9 cellular contexts compared by ENCODE assay signal in the genomic region with DNA sequence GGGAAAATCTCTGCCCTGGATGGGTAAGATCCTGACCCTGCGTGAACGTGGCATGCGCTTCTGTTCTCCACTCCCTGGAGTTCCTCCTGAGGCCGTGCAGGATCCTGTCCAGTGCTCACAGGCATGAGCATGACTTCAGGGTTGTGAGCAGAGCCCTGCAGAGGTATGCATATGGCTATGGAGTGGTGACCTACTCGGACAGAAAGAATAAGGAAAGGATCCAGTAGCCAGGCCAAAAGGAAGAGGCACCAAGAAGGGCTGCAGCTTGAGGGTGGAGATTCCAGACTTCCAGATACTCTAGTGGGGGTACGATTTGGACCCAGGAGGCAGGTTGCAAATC. TPM values are rescaled to one million over a fixed set of nuclear protein-coding genes. Genes with fewer than 3 reads are reported as not detected.
DNase-seq lines count a peak whose midpoint lies in the region; ATAC-seq and TF ChIP-seq lines count a peak whose summit lies in the region.
"Had no signal": no experiment of that assay in that cellular context is flagged by ENCODE, and none has a peak within 500 bp of the region (broad histone marks: within the 10 kb centered on the region; RNA-seq: fewer than 3 reads in every experiment).

No MANE protein-coding gene starts in this region.

- no peak overlapping the region for H3K23ac ChIP-seq in IMR-90 (ENCODE audit: low read depth, low read length)

- peak overlapping the region; percentile 21; the same call in 1 of the 2 replicates for H3K27ac ChIP-seq in 22Rv1
- H3K27ac ChIP-seq in IMR-90 (ENCODE audit: insufficient read depth, low read length), result no peak overlapping the region
- H3K27ac ChIP-seq in adrenal gland, result peak overlapping the region in 4 of 5 donors; percentile 35 to 76 (median 68)
- H3K27ac ChIP-seq in muscle layer of colon (ENCODE audit: low read depth, low read length), result peak overlapping the region; percentile 71

- no TSS peak for BruUV-seq in IMR-90 (replicated peaks; lab: Mats Ljungman, UMichigan)

- H3K4me3 ChIP-seq in IMR-90 (ENCODE audit: insufficient read depth, low read depth, low read length), result no peak overlapping the region
- H3K4me3 ChIP-seq in adrenal gland, result no peak overlapping the region
- H3K4me3 ChIP-seq in muscle layer of colon (ENCODE audit: low read depth in 1 of 2, low read length in 2 of 2), result no peak overlapping the region
- H3K4me3 ChIP-seq in MG63, result no peak overlapping the region

- no peak overlapping the region for H2AFZ ChIP-seq in IMR-90 (replicated peaks; ENCODE audit: low read length, poor library complexity)

- no peaks in the 10 kb centered on the region for H4K20me1 ChIP-seq in IMR-90 (ENCODE audit: insufficient read depth, low read length)

- no peak overlapping the region for H3K14ac ChIP-seq in IMR-90 (replicated peaks; ENCODE audit: low read depth, low read length)

- CTCF ChIA-PET in IMR-90 (lab: Yijun Ruan, JAX), result interaction anchor here (0.6 to 1.4 kb wide), 5 partner anchors 42 to 386 kb away, joined by 3 to 8 read pairs (median 3); no protein-coding TSS in a partner anchor

- POLR2A ChIA-PET in IMR-90 (lab: Charles Lee; ENCODE audit: unreplicated experiment), result no interaction called here

- no peak for TF ChIP-seq POLR2A in IMR-90 (IDR thresholded peaks at IDR 0.05; ENCODE audit: low read depth, low read length)
- no peak for TF ChIP-seq POLR2A in adrenal gland (IDR thresholded peaks at IDR 0.05)

- H2BK15ac ChIP-seq in IMR-90 (ENCODE audit: low read depth, low read length), result no peak overlapping the region

- intact Hi-C loops in IMR-90 (cut with micrococcal nuclease) (no loop called here), adrenal gland (cut with DNase I) (loop anchor here (5.0 to 10.0 kb wide), 2 partner anchors 38 to 111 kb away; partner anchors contain the start of gene GAPDH (in 1 of the 2))

- H2AK5ac ChIP-seq in IMR-90 (ENCODE audit: low read depth, low read length), result peak overlapping the region; percentile 3; the same call in 1 of the 2 replicates

- H3K36me3 ChIP-seq in IMR-90 (ENCODE audit: control insufficient read depth, insufficient read depth, low read length), result no peaks in the 10 kb centered on the region
- H3K36me3 ChIP-seq in adrenal gland (replicated peaks in 1 of 2), result no peaks in the 10 kb centered on the region
- no peaks in the 10 kb centered on the region for H3K36me3 ChIP-seq in muscle layer of colon (ENCODE audit: insufficient read depth, low read length)
- no peaks in the 10 kb centered on the region for H3K36me3 ChIP-seq in MG63

- peak; percentile 40 for ATAC-seq in IMR-90 (ENCODE audit: low read depth)
- ATAC-seq in HG03460 (IDR thresholded peaks at IDR 0.05; ENCODE audit: unreplicated experiment), result no peak
- no peak for ATAC-seq in GM18519 (IDR thresholded peaks at IDR 0.05; ENCODE audit: low FRiP score, unreplicated experiment)

- no peak overlapping the region for H2BK120ac ChIP-seq in IMR-90 (ENCODE audit: low read depth, low read length)

- H3K27me3 ChIP-seq in IMR-90 (ENCODE audit: control insufficient read depth, insufficient read depth, low read length), result no peaks in the 10 kb centered on the region
- no peaks in the 10 kb centered on the region for H3K27me3 ChIP-seq in adrenal gland
- H3K27me3 ChIP-seq in muscle layer of colon (ENCODE audit: control insufficient read depth in 1 of 2, insufficient read depth in 2 of 2, low read length in 2 of 2), result no peaks in the 10 kb centered on the region
- H3K27me3 ChIP-seq in MG63, result no peaks in the 10 kb centered on the region

- H2BK5ac ChIP-seq in IMR-90 (ENCODE audit: low read depth, low read length, poor library complexity, severe bottlenecking), result no peak overlapping the region

- no peaks in the 10 kb centered on the region for H3K79me1 ChIP-seq in IMR-90 (ENCODE audit: low read depth in 1 of 2, low read length in 2 of 2)

- H4K8ac ChIP-seq in IMR-90 (ENCODE audit: low read depth in 2 of 2, low read length in 2 of 2), result no peak overlapping the region

- H3K9me1 ChIP-seq in IMR-90 (ENCODE audit: insufficient read depth, low read length), result peaks cover 7% of the 10 kb centered on the region; the same call in 1 of the 2 replicates

- DNase-seq in IMR-90, result no peak
- no peak for DNase-seq in adrenal gland
- no peak for DNase-seq in MG63
- no peak for DNase-seq in GDM1 (lab: John Stamatoyannopoulos, UW)

- in situ Hi-C loops in IMR-90 (cut with MboI; ENCODE audit: low sequenced_read_pairs), result loop anchor here (5.0 kb wide), 2 partner anchors 38 to 118 kb away; no protein-coding TSS in a partner anchor

- H3K4me1 ChIP-seq in IMR-90 (ENCODE audit: control insufficient read depth, insufficient read depth, low read length) (no peaks in the 10 kb centered on the region), adrenal gland (replicated peaks in 1 of 2) (peaks cover 10 to 11% of the 10 kb centered on the region in 2 donors), muscle layer of colon (ENCODE audit: insufficient read depth, low read length) (peaks cover 18% of the 10 kb centered on the region)

- no peak overlapping the region for H3K4ac ChIP-seq in IMR-90 (ENCODE audit: low read depth, low read length)

- no peak for TF ChIP-seq RAD21 in IMR-90 (IDR thresholded peaks at IDR 0.05; ENCODE audit: low read length)

- no peak overlapping the region for H3K56ac ChIP-seq in IMR-90 (ENCODE audit: extremely low read depth, insufficient read depth, low read length)

- H3K9me3 ChIP-seq in IMR-90 (ENCODE audit: control insufficient read depth, insufficient read depth, low read length) (no peaks in the 10 kb centered on the region), adrenal gland (replicated peaks in 1 of 3) (no peaks in the 10 kb centered on the region), muscle layer of colon (ENCODE audit: low read length) (no peaks in the 10 kb centered on the region), MG63 (no peaks in the 10 kb centered on the region)

- TF ChIP-seq CTCF in 22Rv1 (IDR thresholded peaks at IDR 0.05), result no peak
- TF ChIP-seq CTCF in IMR-90 (conservative IDR thresholded peaks at IDR 0.05; ENCODE audit: low read depth, low read length), result no peak
- no peak for TF ChIP-seq CTCF in adrenal gland (IDR thresholded peaks at IDR 0.05)

- no peak overlapping the region for H4K91ac ChIP-seq in IMR-90 (ENCODE audit: insufficient read depth, low read depth, low read length)

- no peak overlapping the region for H3K4me2 ChIP-seq in IMR-90 (ENCODE audit: low read depth, low read length)

- H2AK9ac ChIP-seq in IMR-90 (replicated peaks; ENCODE audit: low read depth, low read length, poor library complexity), result no peak overlapping the region

- H4K5ac ChIP-seq in IMR-90 (ENCODE audit: low read depth, low read length), result no peak overlapping the region

- H3K9ac ChIP-seq in IMR-90 (ENCODE audit: low read depth, low read length), result no peak overlapping the region
- no peak overlapping the region for H3K9ac ChIP-seq in muscle layer of colon (ENCODE audit: low read length)

- H3K18ac ChIP-seq in IMR-90 (ENCODE audit: low read depth, low read length), result no peak overlapping the region

- H2BK20ac ChIP-seq in IMR-90 (ENCODE audit: low read depth, low read length), result no peak overlapping the region

- dilution Hi-C loops in IMR-90 (cut with HindIII; ENCODE audit: low sequenced_read_pairs, unreplicated experiment), result no loop called here

- WGBS in IMR-90 (ENCODE audit: extremely low coverage in 2 of 2, insufficient read length in 1 of 2), 2 experiments, result no CpG with 5 or more reads among the region's 6 CpGs
- WGBS in adrenal gland, 4 donors, result 32 to 56% (median 42%) methylated on average over 3 to 6 of the region's 6 CpGs

TF ChIP-seq in IMR-90, 13 proteins besides CTCF, POLR2A, EP300 and RAD21 (continues in another document):
- TF ChIP-seq MAFK (IDR thresholded peaks at IDR 0.05; ENCODE audit: low read depth, low read length) (no peak), CEBPB (IDR thresholded peaks at IDR 0.05; ENCODE audit: low read depth, low read length) (no peak), NFE2L2 (IDR thresholded peaks at IDR 0.05; ENCODE audit: low read depth, low read length) (no peak)

RNA-seq across cellular contexts. Expression of gene CD27, which starts 20.8 kb away (rescaled TPM):
- total RNA-seq in IMR-90 (2012; rRNA removed) (not detected in 2 replicates), adrenal gland (1 to 10 TPM in 2 of 8 donors, under 1 TPM in 5, not detected in 1; 0.18 to 8.9 (median 0.55) TPM)
- polyA plus RNA-seq in IMR-90 (2012; rRNA removed) (0.07 and 0.10 TPM in 2 replicates), adrenal gland (1 to 10 TPM in 2 of 3 donors, under 1 TPM in 1; 0.77 to 2.1 (median 1.1) TPM)
- 0.05 TPM in 1 of 2 replicates, not detected in the other for polyA plus RNA-seq in IMR-90 (2012; cell fraction: cytosol; rRNA removed)
- 0.07 TPM in 1 of 2 replicates, not detected in the other for polyA plus RNA-seq in IMR-90 (2012; cell fraction: nucleus; rRNA removed; ENCODE audit: low replicate concordance)
- total RNA-seq in MG63 (2014; rRNA removed; shearing (Covaris generic); ENCODE audit: low replicate concordance), result not detected in 2 replicates
- total RNA-seq: myocyte had no signal

RNA-seq across cellular contexts. Expression of gene TAPBPL, which starts 27.9 kb away (rescaled TPM):
- 3.4 and 3.6 TPM in 2 replicates for total RNA-seq in IMR-90 (2012; rRNA removed)
- 10.4 and 12.1 TPM in 2 replicates for polyA plus RNA-seq in IMR-90 (2012; rRNA removed)
- 8.1 and 14.4 TPM in 2 replicates for polyA plus RNA-seq in IMR-90 (2012; cell fraction: cytosol; rRNA removed)
- polyA plus RNA-seq in IMR-90 (2012; cell fraction: nucleus; rRNA removed; ENCODE audit: low replicate concordance), result 8.3 and 12.8 TPM in 2 replicates
- 10 to 100 TPM; 19.4 to 42.4 (median 35.7) TPM for total RNA-seq in adrenal gland
- 10 to 100 TPM; 13.8 to 41.6 (median 26.5) TPM for polyA plus RNA-seq in adrenal gland
- total RNA-seq in MG63 (2014; rRNA removed; shearing (Covaris generic); ENCODE audit: low replicate concordance), result 2.2 TPM in 1 of 2 replicates, not detected in the other

RNA-seq across cellular contexts. Expression of gene LTBR, which starts 40.0 kb away (rescaled TPM):
- total RNA-seq in IMR-90 (2012; rRNA removed) (19.7 and 24.7 TPM in 2 replicates), adrenal gland (100 to 1,000 TPM; 108 to 295 (median 174) TPM)
- polyA plus RNA-seq in IMR-90 (2012; rRNA removed) (62.5 and 66.0 TPM in 2 replicates), adrenal gland (100 to 1,000 TPM in 2 of 3 donors, 10 to 100 TPM in 1; 71.0 to 165 (median 119) TPM)
- 71.8 and 82.3 TPM in 2 replicates for polyA plus RNA-seq in IMR-90 (2012; cell fraction: cytosol; rRNA removed)
- 71.5 and 142 TPM in 2 replicates for polyA plus RNA-seq in IMR-90 (2012; cell fraction: nucleus; rRNA removed; ENCODE audit: low replicate concordance)
- 35.0 and 61.5 TPM in 2 replicates for total RNA-seq in MG63 (2014; rRNA removed; shearing (Covaris generic); ENCODE audit: low replicate concordance)

RNA-seq across cellular contexts. Expression of gene VAMP1, which starts 46.5 kb away (rescaled TPM):
- total RNA-seq in IMR-90 (2012; rRNA removed) (7.2 and 7.5 TPM in 2 replicates), adrenal gland (10 to 100 TPM in 3 of 8 donors, 1 to 10 TPM in 5; 5.1 to 16.8 (median 9.1) TPM)
- polyA plus RNA-seq in IMR-90 (2012; rRNA removed) (21.9 and 23.1 TPM in 2 replicates), adrenal gland (10 to 100 TPM in 1 of 3 donors, 1 to 10 TPM in 2; 7.3 to 26.7 (median 9.6) TPM)
- polyA plus RNA-seq in IMR-90 (2012; cell fraction: cytosol; rRNA removed), result 10.5 and 21.1 TPM in 2 replicates
- 87.7 and 150 TPM in 2 replicates for polyA plus RNA-seq in IMR-90 (2012; cell fraction: nucleus; rRNA removed; ENCODE audit: low replicate concordance)
- 7.1 and 15.3 TPM in 2 replicates for total RNA-seq in MG63 (2014; rRNA removed; shearing (Covaris generic); ENCODE audit: low replicate concordance)

RNA-seq across cellular contexts. Expression of gene SCNN1A, which starts 48.6 kb away (rescaled TPM):
- not detected in 2 replicates for total RNA-seq in IMR-90 (2012; rRNA removed)
- polyA plus RNA-seq in IMR-90 (2012; rRNA removed), result 0.24 and 0.41 TPM in 2 replicates
- 0.13 and 0.16 TPM in 2 replicates for polyA plus RNA-seq in IMR-90 (2012; cell fraction: cytosol; rRNA removed)
- polyA plus RNA-seq in IMR-90 (2012; cell fraction: nucleus; rRNA removed; ENCODE audit: low replicate concordance), result 0.32 and 1.2 TPM in 2 replicates
- total RNA-seq in adrenal gland, result 10 to 100 TPM in 7 of 8 donors, 1 to 10 TPM in 1; 7.6 to 38.0 (median 17.3) TPM
- polyA plus RNA-seq in adrenal gland, result 1 to 10 TPM; 4.3 to 5.3 (median 5.1) TPM
- 0.07 and 0.66 TPM in 2 replicates for total RNA-seq in MG63 (2014; rRNA removed; shearing (Covaris generic); ENCODE audit: low replicate concordance)
